ENCODE assay signal across 21 cellular contexts in the genomic region with DNA sequence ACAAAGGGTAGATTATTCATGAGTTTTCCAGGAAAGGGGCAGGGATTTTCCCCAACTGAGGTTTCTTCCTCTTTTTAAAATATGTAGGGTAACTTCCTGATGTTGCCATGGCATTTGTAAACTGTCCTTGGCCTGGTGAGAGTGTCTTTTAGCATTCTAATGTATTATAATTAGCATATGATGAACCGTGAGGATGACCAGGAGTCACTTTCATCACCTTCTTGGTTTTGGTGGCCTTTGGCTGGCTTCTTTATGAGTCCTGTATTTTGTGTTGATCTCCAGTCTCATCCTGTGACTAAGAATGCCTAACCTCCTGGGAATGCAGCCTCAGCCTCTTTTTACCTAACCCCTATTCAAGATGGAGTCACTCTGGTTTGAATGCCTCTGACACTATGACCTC.
"Had no signal": no experiment of that assay in that cellular context is flagged by ENCODE, and none has a peak within 500 bp of the region (broad histone marks: within the 10 kb centered on the region; RNA-seq: fewer than 3 reads in every experiment).

No MANE protein-coding gene starts in this region.

- H3K27me3 Mint-ChIP-seq: activated naive CD4-positive, alpha-beta T cell treated with anti-CD3 and anti-CD28 coated beads, Interleukin-2, amount 10 ng/mL, durations not matched to agents 7 days and 5 days; dendritic cell treated with granulocyte-macrophage colony-stimulating factor and Interleukin-4, amounts not matched to agents 40 ng/mL and 50 ng/mL, for 4 days had no signal

- H3K9me3 ChIP-seq: left ventricle myocardium inferior, right lobe of liver, stomach, suprapubic skin, transverse colon, uterus had no signal

- DNase-seq: activated CD8-positive, alpha-beta memory T cell treated with anti-CD3 and anti-CD28 coated beads, Interleukin-2, amount 50 U/mL, for 48 hours; activated effector memory CD4-positive, alpha-beta T cell treated with Interleukin-2 at 50 U/mL for 16 hours; activated naive CD4-positive, alpha-beta T cell treated with anti-CD3 and anti-CD28 coated beads, Interleukin-2, amount 10 ng/mL, durations not matched to agents 7 days and 5 days; activated T-cell treated with anti-CD3 and anti-CD28 coated beads, Interleukin-2, amount 50 U/mL, for 72 hours; amygdala; effector CD4-positive, alpha-beta T cell; erythroblast; foreskin fibroblast; kidney; left ventricle myocardium inferior; mammary epithelial cell; nephron progenitor cell; occipital lobe; right lobe of liver; stimulated activated CD4-positive, alpha-beta T cell treated with anti-CD3 and anti-CD28 coated beads, Interleukin-1b, Interleukin-23, amount 100 ng/mL, for 48 hours; stomach; transverse colon; uterus had no signal

- H3K36me3 Mint-ChIP-seq: activated naive CD4-positive, alpha-beta T cell treated with anti-CD3 and anti-CD28 coated beads, Interleukin-2, amount 10 ng/mL, durations not matched to agents 7 days and 5 days had no signal

- H3K36me3 ChIP-seq: left ventricle myocardium inferior, right lobe of liver, stomach, suprapubic skin, transverse colon, uterus had no signal

- H3K27ac Mint-ChIP-seq: activated naive CD4-positive, alpha-beta T cell treated with anti-CD3 and anti-CD28 coated beads, Interleukin-2, amount 10 ng/mL, durations not matched to agents 7 days and 5 days; activated T-cell treated with anti-CD3 and anti-CD28 coated beads, Interleukin-2, amount 50 U/mL, for 72 hours; dendritic cell treated with granulocyte-macrophage colony-stimulating factor and Interleukin-4, amounts not matched to agents 40 ng/mL and 50 ng/mL, for 4 days; nephron progenitor cell had no signal

- H3K4me1 ChIP-seq: left ventricle myocardium inferior, right lobe of liver, stomach, suprapubic skin, transverse colon, uterus had no signal

- H3K4me3 Mint-ChIP-seq: activated naive CD4-positive, alpha-beta T cell treated with anti-CD3 and anti-CD28 coated beads, Interleukin-2, amount 10 ng/mL, durations not matched to agents 7 days and 5 days; activated T-cell treated with anti-CD3 and anti-CD28 coated beads, Interleukin-2, amount 50 U/mL, for 72 hours; dendritic cell treated with granulocyte-macrophage colony-stimulating factor and Interleukin-4, amounts not matched to agents 40 ng/mL and 50 ng/mL, for 4 days; nephron progenitor cell had no signal

- H3K4me3 ChIP-seq: left ventricle myocardium inferior, right lobe of liver, skin epidermis, stomach, suprapubic skin, transverse colon, uterus had no signal

- H3K27me3 ChIP-seq: right lobe of liver, stomach, suprapubic skin, transverse colon, uterus had no signal

- ATAC-seq: activated T-cell treated with anti-CD3 and anti-CD28 coated beads, Interleukin-2, amount 50 U/mL, for 72 hours; right lobe of liver had no signal

- H3K27ac ChIP-seq: left ventricle myocardium inferior, right lobe of liver, skin epidermis, stomach, suprapubic skin, transverse colon, uterus had no signal

- H3K4me1 Mint-ChIP-seq: activated naive CD4-positive, alpha-beta T cell treated with anti-CD3 and anti-CD28 coated beads, Interleukin-2, amount 10 ng/mL, durations not matched to agents 7 days and 5 days; nephron progenitor cell had no signal
